ENCODE assay signal across 1 cellular context in genomic region chr10:69265521-69265920, GRCh38.
TF ChIP-seq lines count a peak whose summit lies in the region.

No MANE protein-coding gene starts in this region.

TF ChIP-seq in GM23338, 12 proteins besides CTCF, POLR2A, EP300 and RAD21 (continued from another document):
- no peak for TF ChIP-seq ZNF462 (CRISPR knock-in tag; IDR thresholded peaks at IDR 0.05)
TF ChIP-seq in GM23338: peak in this region for 0.
